1 cellular context compared by ENCODE assay signal in the genomic region with DNA sequence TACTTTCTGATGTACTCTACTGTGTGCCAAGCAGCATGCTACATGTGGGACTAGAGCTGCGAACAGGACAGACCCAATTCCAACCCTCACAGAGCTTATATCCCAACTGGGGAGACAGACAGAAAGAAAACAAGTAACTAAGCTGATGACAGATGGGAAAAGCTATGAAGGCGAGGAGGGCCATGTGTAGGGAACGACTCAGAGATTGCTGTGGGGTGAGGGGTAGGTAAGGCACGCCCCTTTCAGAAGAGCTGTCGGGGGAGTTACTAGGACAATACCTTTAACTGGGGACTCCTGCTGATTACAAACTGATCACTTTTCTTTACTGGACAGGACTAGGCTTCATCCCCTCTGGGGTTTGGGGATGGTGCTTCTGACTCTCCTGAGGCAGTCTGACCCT.
TF ChIP-seq lines count a peak whose summit lies in the region.

No MANE protein-coding gene starts in this region.

TF ChIP-seq in GM23338, 12 proteins besides CTCF, POLR2A, EP300 and RAD21 (continued from another document):
- no peak for TF ChIP-seq ZNF462 (CRISPR knock-in tag; IDR thresholded peaks at IDR 0.05)
- TF ChIP-seq, protein P1, sequence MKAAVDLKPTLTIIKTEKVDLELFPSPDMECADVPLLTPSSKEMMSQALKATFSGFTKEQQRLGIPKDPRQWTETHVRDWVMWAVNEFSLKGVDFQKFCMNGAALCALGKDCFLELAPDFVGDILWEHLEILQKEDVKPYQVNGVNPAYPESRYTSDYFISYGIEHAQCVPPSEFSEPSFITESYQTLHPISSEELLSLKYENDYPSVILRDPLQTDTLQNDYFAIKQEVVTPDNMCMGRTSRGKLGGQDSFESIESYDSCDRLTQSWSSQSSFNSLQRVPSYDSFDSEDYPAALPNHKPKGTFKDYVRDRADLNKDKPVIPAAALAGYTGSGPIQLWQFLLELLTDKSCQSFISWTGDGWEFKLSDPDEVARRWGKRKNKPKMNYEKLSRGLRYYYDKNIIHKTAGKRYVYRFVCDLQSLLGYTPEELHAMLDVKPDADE (IDR thresholded peaks at IDR 0.05), result no peak
